ENCODE assay signal across 1 cellular context in the genomic region with DNA sequence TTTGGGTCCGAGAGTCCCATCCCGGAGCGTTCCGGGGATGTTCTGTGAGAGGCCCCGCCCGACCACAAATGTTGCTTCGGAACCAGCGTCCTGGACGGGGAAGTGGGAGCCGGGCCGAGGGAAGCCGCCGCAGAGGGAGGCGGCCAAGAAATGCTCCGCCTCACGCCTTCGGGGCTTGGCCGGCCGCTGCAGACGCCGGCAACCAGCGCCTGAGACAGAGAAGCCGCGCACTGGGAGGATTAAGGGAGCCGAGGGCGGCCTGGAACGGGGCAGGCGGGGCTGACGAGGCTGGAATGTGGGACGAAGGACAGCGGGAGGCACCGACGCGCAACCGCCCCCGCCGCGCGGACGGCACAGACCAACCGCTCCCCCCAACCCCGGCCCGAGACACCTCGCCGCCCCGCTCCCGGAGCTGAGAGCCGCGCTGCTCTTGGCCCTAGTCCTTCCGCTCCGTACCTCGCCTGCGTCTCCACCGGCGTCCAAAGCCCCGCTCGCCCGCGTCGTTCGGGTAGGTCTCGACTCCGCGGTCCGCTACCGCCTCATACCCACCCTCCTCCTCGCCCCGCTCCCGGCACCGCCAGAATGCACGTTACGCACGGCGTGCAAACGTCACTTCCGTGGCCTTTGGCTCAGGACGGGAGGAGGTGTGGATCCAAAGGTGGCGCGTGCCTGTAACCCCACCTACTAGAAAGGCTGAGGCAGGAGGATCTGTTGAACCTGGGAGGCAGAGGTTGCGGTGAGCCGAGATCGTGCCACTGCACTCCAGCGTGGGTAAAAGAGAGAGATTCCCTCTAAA.
A peak's percentile ranks its signal among the peaks of the same experiment; 100 is the strongest.
TF ChIP-seq lines count a peak whose summit lies in the region.

No MANE protein-coding gene starts in this region.

TF ChIP-seq in HEK293, 187 proteins besides CTCF, POLR2A, EP300 and RAD21 (continued from another document):
- no peak for TF ChIP-seq PRDM2 (tag by site-specific recombination; IDR thresholded peaks at IDR 0.05; ENCODE audit: borderline replicate concordance)
- peak; percentile 83; the same call in 1 of the 2 replicates for TF ChIP-seq ZNF501 (tag by site-specific recombination; IDR thresholded peaks at IDR 0.05)
- peak; percentile 68; the same call in 1 of the 2 replicates for TF ChIP-seq INSM2 (tag by site-specific recombination; IDR thresholded peaks at IDR 0.05)
- no peak for TF ChIP-seq ZNF423 (tag by site-specific recombination; IDR thresholded peaks at IDR 0.05)
- TF ChIP-seq ZNF623 (tag by site-specific recombination; IDR thresholded peaks at IDR 0.05): no peak
- no peak for TF ChIP-seq PRDM1 (tag by site-specific recombination; IDR thresholded peaks at IDR 0.05)
- TF ChIP-seq ZBTB1 (tag by site-specific recombination; IDR thresholded peaks at IDR 0.05): no peak
- TF ChIP-seq, protein P1, sequence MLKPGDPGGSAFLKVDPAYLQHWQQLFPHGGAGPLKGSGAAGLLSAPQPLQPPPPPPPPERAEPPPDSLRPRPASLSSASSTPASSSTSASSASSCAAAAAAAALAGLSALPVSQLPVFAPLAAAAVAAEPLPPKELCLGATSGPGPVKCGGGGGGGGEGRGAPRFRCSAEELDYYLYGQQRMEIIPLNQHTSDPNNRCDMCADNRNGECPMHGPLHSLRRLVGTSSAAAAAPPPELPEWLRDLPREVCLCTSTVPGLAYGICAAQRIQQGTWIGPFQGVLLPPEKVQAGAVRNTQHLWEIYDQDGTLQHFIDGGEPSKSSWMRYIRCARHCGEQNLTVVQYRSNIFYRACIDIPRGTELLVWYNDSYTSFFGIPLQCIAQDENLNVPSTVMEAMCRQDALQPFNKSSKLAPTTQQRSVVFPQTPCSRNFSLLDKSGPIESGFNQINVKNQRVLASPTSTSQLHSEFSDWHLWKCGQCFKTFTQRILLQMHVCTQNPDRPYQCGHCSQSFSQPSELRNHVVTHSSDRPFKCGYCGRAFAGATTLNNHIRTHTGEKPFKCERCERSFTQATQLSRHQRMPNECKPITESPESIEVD (tag by site-specific recombination; IDR thresholded peaks at IDR 0.05): no peak
- no peak for TF ChIP-seq ZNF624 (tag by site-specific recombination; IDR thresholded peaks at IDR 0.05)
- no peak for TF ChIP-seq ZNF701 (tag by site-specific recombination; IDR thresholded peaks at IDR 0.05)
- TF ChIP-seq WT1 (tag by site-specific recombination; IDR thresholded peaks at IDR 0.05): peak; percentile 48; the same call in 1 of the 2 replicates
- TF ChIP-seq, protein P2, sequence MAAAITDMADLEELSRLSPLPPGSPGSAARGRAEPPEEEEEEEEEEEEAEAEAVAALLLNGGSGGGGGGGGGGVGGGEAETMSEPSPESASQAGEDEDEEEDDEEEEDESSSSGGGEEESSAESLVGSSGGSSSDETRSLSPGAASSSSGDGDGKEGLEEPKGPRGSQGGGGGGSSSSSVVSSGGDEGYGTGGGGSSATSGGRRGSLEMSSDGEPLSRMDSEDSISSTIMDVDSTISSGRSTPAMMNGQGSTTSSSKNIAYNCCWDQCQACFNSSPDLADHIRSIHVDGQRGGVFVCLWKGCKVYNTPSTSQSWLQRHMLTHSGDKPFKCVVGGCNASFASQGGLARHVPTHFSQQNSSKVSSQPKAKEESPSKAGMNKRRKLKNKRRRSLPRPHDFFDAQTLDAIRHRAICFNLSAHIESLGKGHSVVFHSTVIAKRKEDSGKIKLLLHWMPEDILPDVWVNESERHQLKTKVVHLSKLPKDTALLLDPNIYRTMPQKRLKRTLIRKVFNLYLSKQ (tag by site-specific recombination; IDR thresholded peaks at IDR 0.05; ENCODE audit: borderline replicate concordance): no peak
- TF ChIP-seq ZNF132 (tag by site-specific recombination; IDR thresholded peaks at IDR 0.05; ENCODE audit: borderline replicate concordance): no peak
- TF ChIP-seq TRIM28 (IDR thresholded peaks at IDR 0.05; ENCODE audit: borderline replicate concordance, low read length): no peak
- no peak for TF ChIP-seq ZNF155 (tag by site-specific recombination; IDR thresholded peaks at IDR 0.05)
- TF ChIP-seq SALL2 (tag by site-specific recombination; IDR thresholded peaks at IDR 0.05; ENCODE audit: borderline replicate concordance): no peak
- no peak for TF ChIP-seq ZSCAN30 (tag by site-specific recombination; IDR thresholded peaks at IDR 0.05)
- no peak; the same call in 1 of the 2 replicates for TF ChIP-seq KLF7 (tag by site-specific recombination; IDR thresholded peaks at IDR 0.05; ENCODE audit: borderline replicate concordance)
- no peak for TF ChIP-seq ZNF48 (tag by site-specific recombination; IDR thresholded peaks at IDR 0.05)
- no peak for TF ChIP-seq ZNF175 (tag by site-specific recombination; IDR thresholded peaks at IDR 0.05)
- TF ChIP-seq ZNF211 (tag by site-specific recombination; IDR thresholded peaks at IDR 0.05; ENCODE audit: low read depth): no peak
- TF ChIP-seq ZNF184 (tag by site-specific recombination; IDR thresholded peaks at IDR 0.05): no peak
- TF ChIP-seq YY2 (tag by site-specific recombination; IDR thresholded peaks at IDR 0.05): no peak
- TF ChIP-seq, protein P3, sequence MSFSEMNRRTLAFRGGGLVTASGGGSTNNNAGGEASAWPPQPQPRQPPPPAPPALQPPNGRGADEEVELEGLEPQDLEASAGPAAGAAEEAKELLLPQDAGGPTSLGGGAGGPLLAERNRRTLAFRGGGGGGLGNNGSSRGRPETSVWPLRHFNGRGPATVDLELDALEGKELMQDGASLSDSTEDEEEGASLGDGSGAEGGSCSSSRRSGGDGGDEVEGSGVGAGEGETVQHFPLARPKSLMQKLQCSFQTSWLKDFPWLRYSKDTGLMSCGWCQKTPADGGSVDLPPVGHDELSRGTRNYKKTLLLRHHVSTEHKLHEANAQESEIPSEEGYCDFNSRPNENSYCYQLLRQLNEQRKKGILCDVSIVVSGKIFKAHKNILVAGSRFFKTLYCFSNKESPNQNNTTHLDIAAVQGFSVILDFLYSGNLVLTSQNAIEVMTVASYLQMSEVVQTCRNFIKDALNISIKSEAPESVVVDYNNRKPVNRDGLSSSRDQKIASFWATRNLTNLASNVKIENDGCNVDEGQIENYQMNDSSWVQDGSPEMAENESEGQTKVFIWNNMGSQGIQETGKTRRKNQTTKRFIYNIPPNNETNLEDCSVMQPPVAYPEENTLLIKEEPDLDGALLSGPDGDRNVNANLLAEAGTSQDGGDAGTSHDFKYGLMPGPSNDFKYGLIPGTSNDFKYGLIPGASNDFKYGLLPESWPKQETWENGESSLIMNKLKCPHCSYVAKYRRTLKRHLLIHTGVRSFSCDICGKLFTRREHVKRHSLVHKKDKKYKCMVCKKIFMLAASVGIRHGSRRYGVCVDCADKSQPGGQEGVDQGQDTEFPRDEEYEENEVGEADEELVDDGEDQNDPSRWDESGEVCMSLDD (tag by site-specific recombination; IDR thresholded peaks at IDR 0.05): no peak
- TF ChIP-seq ZBTB20 (tag by site-specific recombination; IDR thresholded peaks at IDR 0.05): peak; percentile 66; the same call in 1 of the 2 replicates
- TF ChIP-seq, protein P4, sequence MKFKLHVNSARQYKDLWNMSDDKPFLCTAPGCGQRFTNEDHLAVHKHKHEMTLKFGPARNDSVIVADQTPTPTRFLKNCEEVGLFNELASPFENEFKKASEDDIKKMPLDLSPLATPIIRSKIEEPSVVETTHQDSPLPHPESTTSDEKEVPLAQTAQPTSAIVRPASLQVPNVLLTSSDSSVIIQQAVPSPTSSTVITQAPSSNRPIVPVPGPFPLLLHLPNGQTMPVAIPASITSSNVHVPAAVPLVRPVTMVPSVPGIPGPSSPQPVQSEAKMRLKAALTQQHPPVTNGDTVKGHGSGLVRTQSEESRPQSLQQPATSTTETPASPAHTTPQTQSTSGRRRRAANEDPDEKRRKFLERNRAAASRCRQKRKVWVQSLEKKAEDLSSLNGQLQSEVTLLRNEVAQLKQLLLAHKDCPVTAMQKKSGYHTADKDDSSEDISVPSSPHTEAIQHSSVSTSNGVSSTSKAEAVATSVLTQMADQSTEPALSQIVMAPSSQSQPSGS (tag by site-specific recombination; IDR thresholded peaks at IDR 0.05; ENCODE audit: low read depth): no peak
- no peak for TF ChIP-seq ZNF404 (tag by site-specific recombination; IDR thresholded peaks at IDR 0.05)
- peak; percentile 77 for TF ChIP-seq SP2 (tag by site-specific recombination; IDR thresholded peaks at IDR 0.05)
- no peak for TF ChIP-seq HOXC10 (CRISPR knock-in tag; IDR thresholded peaks at IDR 0.05)
- no peak for TF ChIP-seq OSR2 (tag by site-specific recombination; IDR thresholded peaks at IDR 0.05)
- TF ChIP-seq ZNF621 (tag by site-specific recombination; IDR thresholded peaks at IDR 0.05): no peak
- no peak for TF ChIP-seq ZNF791 (tag by site-specific recombination; IDR thresholded peaks at IDR 0.05)
- TF ChIP-seq ZNF362 (tag by site-specific recombination; IDR thresholded peaks at IDR 0.05): no peak
- TF ChIP-seq ZNF366 (tag by site-specific recombination; conservative IDR thresholded peaks at IDR 0.05): peak; percentile 29; the same call in 1 of the 2 replicates
- no peak for TF ChIP-seq ZNF121 (tag by site-specific recombination; IDR thresholded peaks at IDR 0.05)
- TF ChIP-seq ZNF558 (tag by site-specific recombination; IDR thresholded peaks at IDR 0.05): no peak
- no peak for TF ChIP-seq ZNF747 (tag by site-specific recombination; IDR thresholded peaks at IDR 0.05)
TF ChIP-seq in HEK293: peak in this region for 45.
